In the genomic region with DNA sequence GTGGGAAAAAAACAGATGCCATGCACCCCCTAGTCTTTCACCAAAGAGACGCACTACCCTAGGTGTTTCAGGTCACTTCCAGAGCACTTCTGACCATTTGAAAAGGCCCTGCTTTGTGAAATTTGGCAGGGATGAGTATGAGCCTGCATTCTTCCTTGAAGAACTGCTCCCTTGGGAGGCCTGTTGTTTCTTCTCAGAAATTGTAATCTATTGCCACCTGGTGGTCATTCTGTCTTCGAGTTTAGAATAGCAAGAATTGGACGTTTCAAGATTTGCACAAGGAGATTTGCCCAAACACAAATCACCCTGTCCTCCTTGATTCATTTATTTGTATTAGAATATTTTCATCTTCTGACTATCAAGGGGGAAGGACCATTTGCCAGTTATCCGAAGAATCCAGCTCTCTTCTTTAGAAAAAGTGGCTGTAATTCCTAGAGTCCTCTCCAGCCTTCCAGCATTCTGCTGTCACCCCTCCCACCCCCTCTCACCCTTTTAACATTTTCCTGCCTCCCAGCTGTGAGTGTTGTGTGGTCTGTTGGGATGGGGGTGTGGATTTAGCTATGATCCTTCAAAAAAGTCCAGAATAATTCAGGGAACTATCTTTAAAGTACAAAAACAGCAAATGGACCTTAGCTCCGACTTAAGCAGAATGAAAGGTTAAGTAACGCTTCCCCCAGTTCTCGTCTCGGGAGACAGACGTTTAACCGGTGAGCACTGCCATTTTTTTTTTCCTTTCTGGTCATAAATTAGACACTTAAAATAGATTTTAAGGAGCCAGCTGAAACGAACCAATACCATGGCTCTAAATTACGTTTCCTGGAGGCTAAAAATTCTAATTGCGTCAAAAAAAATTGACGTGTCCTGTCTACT, we compare ENCODE assay signal across 8 cellular contexts. TPM values are rescaled to one million over a fixed set of nuclear protein-coding genes. Genes with fewer than 3 reads are reported as not detected.
DNase-seq lines count a peak whose midpoint lies in the region; ATAC-seq and TF ChIP-seq lines count a peak whose summit lies in the region.

No MANE protein-coding gene starts in this region.

- POLR2A ChIA-PET in CD4-positive, alpha-beta T cell (lab: Charles Lee), result interaction anchor here (1.2 kb wide), 1 partner anchor 43 kb away, joined by 3 read pairs; a partner anchor contains a TSS

- H3K27ac ChIP-seq in CD4-positive, alpha-beta T cell (ENCODE audit: low read depth, low read length), result no peak overlapping the region
- no peak overlapping the region for H3K27ac ChIP-seq in H9 (ENCODE audit: insufficient read length, low read depth, low read length)
- no peak overlapping the region for H3K27ac ChIP-seq in adrenal gland
- H3K27ac ChIP-seq in right cardiac atrium (ENCODE audit: low read length), result no peak overlapping the region
- no peak overlapping the region for H3K27ac ChIP-seq in sigmoid colon

- H3K9me3 Mint-ChIP-seq in CD4-positive, alpha-beta T cell, result no peaks in the 10 kb centered on the region
- H3K9me3 Mint-ChIP-seq in H9, result peaks cover 0 to 3% of the 10 kb centered on the region in 2 experiments; a peak in 1 of 5 replicates
- H3K9me3 Mint-ChIP-seq in activated T-helper 1 cell treated with anti-CD3 and anti-CD28 coated beads, Interleukin-12 subunit alpha, Interleukin-12 subunit beta, Interleukin-2, Interleukin-4 antibody, amounts not matched to agents 30 ng/mL and 10 ng/mL and 1 ng/mL, durations not matched to agents 14 hours and 24 hours and 36 hours, result no peaks in the 10 kb centered on the region

- H3K9me3 ChIP-seq in CD4-positive, alpha-beta T cell (ENCODE audit: control insufficient read depth, low read length), result no peaks in the 10 kb centered on the region
- H3K9me3 ChIP-seq in H9 (ENCODE audit: control insufficient read depth, low read depth, low read length) (no peaks in the 10 kb centered on the region), adrenal gland (replicated peaks in 1 of 3) (no peaks in the 10 kb centered on the region), right cardiac atrium (ENCODE audit: control insufficient read depth, low read length) (no peaks in the 10 kb centered on the region), sigmoid colon (no peaks in the 10 kb centered on the region)

- CTCF ChIA-PET in CD4-positive, alpha-beta T cell (lab: Charles Lee), result interaction anchor here (0.8 to 2.5 kb wide), 5 partner anchors 33 to 452 kb away, joined by 3 to 8 read pairs (median 5); no protein-coding TSS in a partner anchor

- no peak overlapping the region for H3K4me3 ChIP-seq in adrenal gland
- no peak overlapping the region for H3K4me3 ChIP-seq in right cardiac atrium (ENCODE audit: low read length)
- no peak overlapping the region for H3K4me3 ChIP-seq in sigmoid colon

- no peak overlapping the region for H2AK5ac ChIP-seq in H9 (ENCODE audit: insufficient read length, low read length)

- H3T11ph ChIP-seq in H9 (ENCODE audit: low read length), result no peak overlapping the region

- H3K23ac ChIP-seq in H9 (ENCODE audit: insufficient read length, low read depth, low read length), result no peak overlapping the region

- no peak for ATAC-seq in CD4-positive, alpha-beta T cell (ENCODE audit: poor library complexity)
- ATAC-seq in right cardiac atrium (peak; percentile 41 to 51), GM19328 (IDR thresholded peaks at IDR 0.05; ENCODE audit: unreplicated experiment) (no peak)

- no peak overlapping the region for H2AFZ ChIP-seq in H9 (ENCODE audit: low read length)

- H4K8ac ChIP-seq in H9 (replicated peaks; ENCODE audit: insufficient read length, low read depth, low read length), result no peak overlapping the region

- DNase-seq in CD4-positive, alpha-beta T cell, result no peak
- DNase-seq in H9, result peak; percentile 44
- DNase-seq in NCI-H226, result peak; percentile 57
- DNase-seq in adrenal gland, result peak in 5 of 7 donors; percentile 54 to 69 (median 63)
- no peak for DNase-seq in right cardiac atrium
- no peak for DNase-seq in sigmoid colon
- DNase-seq in activated T-helper 1 cell treated with anti-CD3 and anti-CD28 coated beads, Interleukin-12 subunit alpha, Interleukin-12 subunit beta, Interleukin-2, Interleukin-4 antibody, amounts not matched to agents 30 ng/mL and 10 ng/mL and 1 ng/mL, durations not matched to agents 14 hours and 24 hours and 36 hours (ENCODE audit: low spot score), result no peak

- no peak overlapping the region for H3K56ac ChIP-seq in H9 (ENCODE audit: insufficient read length, low read depth, low read length)

- H2BK12ac ChIP-seq in H9 (ENCODE audit: insufficient read length, low read depth, low read length), result no peak overlapping the region

- TF ChIP-seq EP300 in sigmoid colon (IDR thresholded peaks at IDR 0.05), result no peak

- no peak overlapping the region for H3K27ac Mint-ChIP-seq in CD4-positive, alpha-beta T cell
- no peak overlapping the region; a peak in 1 of 7 replicates for H3K27ac Mint-ChIP-seq in H9
- H3K27ac Mint-ChIP-seq in activated T-helper 1 cell treated with anti-CD3 and anti-CD28 coated beads, Interleukin-12 subunit alpha, Interleukin-12 subunit beta, Interleukin-2, Interleukin-4 antibody, amounts not matched to agents 30 ng/mL and 10 ng/mL and 1 ng/mL, durations not matched to agents 14 hours and 24 hours and 36 hours, result no peak overlapping the region

- H3K4me3 Mint-ChIP-seq in CD4-positive, alpha-beta T cell, result no peak overlapping the region
- H3K4me3 Mint-ChIP-seq in H9, result peak overlapping the region; percentile 59 to 82
- no peak overlapping the region for H3K4me3 Mint-ChIP-seq in activated T-helper 1 cell treated with anti-CD3 and anti-CD28 coated beads, Interleukin-12 subunit alpha, Interleukin-12 subunit beta, Interleukin-2, Interleukin-4 antibody, amounts not matched to agents 30 ng/mL and 10 ng/mL and 1 ng/mL, durations not matched to agents 14 hours and 24 hours and 36 hours

- H3K18ac ChIP-seq in H9 (ENCODE audit: insufficient read length, low read depth, low read length), result no peak overlapping the region

- peaks cover 35% of the 10 kb centered on the region for H3K4me1 Mint-ChIP-seq in CD4-positive, alpha-beta T cell (ENCODE audit: low read depth)
- H3K4me1 Mint-ChIP-seq in H9, result peaks cover 41 to 43% of the 10 kb centered on the region in 2 experiments
- H3K4me1 Mint-ChIP-seq in activated T-helper 1 cell treated with anti-CD3 and anti-CD28 coated beads, Interleukin-12 subunit alpha, Interleukin-12 subunit beta, Interleukin-2, Interleukin-4 antibody, amounts not matched to agents 30 ng/mL and 10 ng/mL and 1 ng/mL, durations not matched to agents 14 hours and 24 hours and 36 hours (ENCODE audit: low read depth), result peaks cover 21% of the 10 kb centered on the region

- H3K79me1 ChIP-seq in H9 (ENCODE audit: insufficient read depth, low read depth, low read length, poor library complexity, severe bottlenecking), result no peaks in the 10 kb centered on the region

- WGBS in H9 (ENCODE audit: extremely low coverage, insufficient read length, low lambda C conversion rate), result no CpG with 5 or more reads among the region's 14 CpGs
- 3 to 6% (median 5%) methylated on average over 14 of the region's 14 CpGs for WGBS in adrenal gland, 4 donors
- 3% methylated on average over 14 of the region's 14 CpGs for WGBS in right cardiac atrium
- 5 to 7% methylated on average over 14 of the region's 14 CpGs for WGBS in sigmoid colon, 2 donors

- no peak overlapping the region for H2BK15ac ChIP-seq in H9 (ENCODE audit: low read depth, low read length)

- H3K9ac ChIP-seq in H9 (ENCODE audit: extremely low read depth, insufficient read length, low read length), result no peak overlapping the region

- peak overlapping the region; percentile 70 for H3K4me2 ChIP-seq in H9 (ENCODE audit: insufficient read depth, insufficient read length, low read length)

- H4K5ac ChIP-seq in H9 (ENCODE audit: insufficient read length, low read depth, low read length), result no peak overlapping the region

- no peak overlapping the region for H2BK120ac ChIP-seq in H9 (ENCODE audit: low read depth, low read length, poor library complexity, severe bottlenecking)

- TF ChIP-seq POLR2A in adrenal gland (IDR thresholded peaks at IDR 0.05) (no peak), sigmoid colon (IDR thresholded peaks at IDR 0.05) (no peak)

- no peak overlapping the region for H4K91ac ChIP-seq in H9 (ENCODE audit: insufficient read length, low read depth, low read length)

- intact Hi-C loops in CD4-positive, alpha-beta T cell (cut with DNase I, micrococcal nuclease), result loop anchor here (1.0 to 10.0 kb wide), 6 partner anchors 76 to 578 kb away; no protein-coding TSS in a partner anchor
- intact Hi-C loops in adrenal gland (cut with DNase I) (loop anchor here (5.0 to 10.0 kb wide), 6 partner anchors 62 to 448 kb away; no protein-coding TSS in a partner anchor), right cardiac atrium (cut with DNase I) (loop anchor here (5.0 to 10.0 kb wide), 7 partner anchors 318 to 578 kb away; no protein-coding TSS in a partner anchor), sigmoid colon (cut with DNase I) (loop anchor here (2.0 to 5.0 kb wide), 5 partner anchors 42 to 446 kb away; a partner anchor contains a TSS)
- intact Hi-C loops in activated T-helper 1 cell treated with anti-CD3 and anti-CD28 coated beads, Interleukin-12 subunit alpha, Interleukin-12 subunit beta, Interleukin-2, Interleukin-4 antibody, amounts not matched to agents 30 ng/mL and 10 ng/mL and 1 ng/mL, durations not matched to agents 14 hours and 24 hours and 36 hours (cut with micrococcal nuclease), result loop anchor here (1.0 to 2.0 kb wide), 6 partner anchors 42 to 489 kb away; a partner anchor contains a TSS

- H3K4me1 ChIP-seq in H9 (ENCODE audit: insufficient read depth, low read length) (no peaks in the 10 kb centered on the region; the same call in 1 of the 2 replicates), adrenal gland (replicated peaks in 1 of 2) (peaks cover 11 to 20% of the 10 kb centered on the region in 2 donors), right cardiac atrium (ENCODE audit: control insufficient read depth, insufficient read depth, low read length) (peaks cover 2% of the 10 kb centered on the region), sigmoid colon (peaks cover 0 to 37% (median 31%) of the 10 kb centered on the region in 4 donors)

- H3K36me3 ChIP-seq in adrenal gland (replicated peaks in 1 of 2), result no peaks in the 10 kb centered on the region
- no peaks in the 10 kb centered on the region for H3K36me3 ChIP-seq in sigmoid colon

- H2BK5ac ChIP-seq in H9 (ENCODE audit: insufficient read length, low read length), result no peak overlapping the region

- peaks cover 50% of the 10 kb centered on the region for H3K27me3 ChIP-seq in CD4-positive, alpha-beta T cell (ENCODE audit: control insufficient read depth, insufficient read depth, low read length)
- peaks cover 38% of the 10 kb centered on the region for H3K27me3 ChIP-seq in H9 (ENCODE audit: insufficient read depth, low read length)
- peaks cover 29% of the 10 kb centered on the region for H3K27me3 ChIP-seq in adrenal gland
- no peaks in the 10 kb centered on the region for H3K27me3 ChIP-seq in right cardiac atrium (ENCODE audit: control insufficient read depth, insufficient read depth)
- peaks cover 48 to 52% (median 51%) of the 10 kb centered on the region in 3 donors for H3K27me3 ChIP-seq in sigmoid colon

- no peak overlapping the region for H3K4ac ChIP-seq in H9 (ENCODE audit: low read depth, low read length)

- no peak overlapping the region for H3K14ac ChIP-seq in H9 (ENCODE audit: insufficient read depth, low read length)

- H3K27me3 Mint-ChIP-seq in CD4-positive, alpha-beta T cell, result peaks cover 74% of the 10 kb centered on the region
- H3K27me3 Mint-ChIP-seq in H9 (ENCODE audit: low read depth), result peaks cover 59% of the 10 kb centered on the region
- H3K27me3 Mint-ChIP-seq in activated T-helper 1 cell treated with anti-CD3 and anti-CD28 coated beads, Interleukin-12 subunit alpha, Interleukin-12 subunit beta, Interleukin-2, Interleukin-4 antibody, amounts not matched to agents 30 ng/mL and 10 ng/mL and 1 ng/mL, durations not matched to agents 14 hours and 24 hours and 36 hours (ENCODE audit: insufficient read depth), result peaks cover 67% of the 10 kb centered on the region

- no peaks in the 10 kb centered on the region for H3K36me3 Mint-ChIP-seq in CD4-positive, alpha-beta T cell (ENCODE audit: low read depth)
- H3K36me3 Mint-ChIP-seq in H9 (ENCODE audit: insufficient read depth in 1 of 3, low read depth in 3 of 3), result no peaks in the 10 kb centered on the region; a peak in 1 of 7 replicates
- H3K36me3 Mint-ChIP-seq in activated T-helper 1 cell treated with anti-CD3 and anti-CD28 coated beads, Interleukin-12 subunit alpha, Interleukin-12 subunit beta, Interleukin-2, Interleukin-4 antibody, amounts not matched to agents 30 ng/mL and 10 ng/mL and 1 ng/mL, durations not matched to agents 14 hours and 24 hours and 36 hours (ENCODE audit: low read depth), result peaks cover 3% of the 10 kb centered on the region

- peaks cover 2% of the 10 kb centered on the region for H4K20me1 ChIP-seq in H9 (ENCODE audit: control insufficient read depth, insufficient read depth, insufficient read length)

- peaks cover 39% of the 10 kb centered on the region for H3K23me2 ChIP-seq in H9 (ENCODE audit: insufficient read length, low read depth, low read length, poor library complexity, severe bottlenecking)

- no peak overlapping the region for H2BK20ac ChIP-seq in H9 (ENCODE audit: low read depth, low read length, poor library complexity, severe bottlenecking)

- H3K79me2 ChIP-seq in H9 (ENCODE audit: insufficient read depth, low read length), result no peaks in the 10 kb centered on the region

- peak; percentile 85 for TF ChIP-seq CTCF in CD4-positive, alpha-beta T cell (IDR thresholded peaks at IDR 0.05)
- peak; percentile 83 for TF ChIP-seq CTCF in H9 (conservative IDR thresholded peaks at IDR 0.05)
- TF ChIP-seq CTCF in adrenal gland (IDR thresholded peaks at IDR 0.05), result peak; percentile 67 to 83 (median 76)
- peak; percentile 44 to 76 (median 69) for TF ChIP-seq CTCF in sigmoid colon (IDR thresholded peaks at IDR 0.05)

RNA-seq across cellular contexts. Expression of a gene that starts 3.7 kb away (rescaled TPM):
- total RNA-seq in CD4-positive, alpha-beta T cell, result not detected
- total RNA-seq in H9 (2021) (1.8 TPM in 2 replicates), adrenal gland (10 to 100 TPM in 1 of 8 donors, 1 to 10 TPM in 7; 1.5 to 13.5 (median 6.0) TPM), right cardiac atrium (not detected), sigmoid colon (under 1 TPM in 1 of 4 donors, not detected in 3; 0.41 TPM)
- polyA plus RNA-seq in adrenal gland (10 to 100 TPM in 1 of 3 donors, 1 to 10 TPM in 2; 2.0 to 18.3 (median 9.9) TPM), right cardiac atrium (0.02 TPM), sigmoid colon (under 1 TPM in 1 of 3 donors, not detected in 2; 0.13 TPM)
- 4.7 and 5.3 TPM in 2 replicates for total RNA-seq in activated T-helper 1 cell treated with anti-CD3 and anti-CD28 coated beads, Interleukin-12 subunit alpha, Interleukin-12 subunit beta, Interleukin-2, Interleukin-4 antibody, amounts not matched to agents 30 ng/mL and 10 ng/mL and 1 ng/mL, durations not matched to agents 14 hours and 24 hours and 36 hours

RNA-seq across cellular contexts. Expression of a gene that starts 42.8 kb away (rescaled TPM):
- not detected for total RNA-seq in CD4-positive, alpha-beta T cell
- total RNA-seq in H9 (2021) (0.66 and 1.2 TPM in 2 replicates), adrenal gland (under 1 TPM in 2 of 8 donors, not detected in 6; 0.39 to 0.57 TPM), right cardiac atrium (1 to 10 TPM in 3 of 4 donors, not detected in 1; 1.7 to 5.2 (median 2.9) TPM), sigmoid colon (not detected)
- polyA plus RNA-seq in adrenal gland (1 to 10 TPM; 1.2 to 1.7 (median 1.5) TPM), right cardiac atrium (4.1 TPM), sigmoid colon (not detected)
- not detected in 2 replicates for total RNA-seq in activated T-helper 1 cell treated with anti-CD3 and anti-CD28 coated beads, Interleukin-12 subunit alpha, Interleukin-12 subunit beta, Interleukin-2, Interleukin-4 antibody, amounts not matched to agents 30 ng/mL and 10 ng/mL and 1 ng/mL, durations not matched to agents 14 hours and 24 hours and 36 hours

Comparison
In these comparisons a context has a peak if more than half of its experiments do, and no peak if none do; other contexts are left out.
1. ATAC-seq: peak in right cardiac atrium (2 of 2); none in CD4-positive, alpha-beta T cell (single experiment) and GM19328 (single experiment).
2. DNase-seq: peak in H9 (single experiment), NCI-H226 (single experiment) and adrenal gland (5 of 7); none in CD4-positive, alpha-beta T cell (0 of 10), right cardiac atrium (0 of 3), sigmoid colon (single experiment) and activated T-helper 1 cell treated with anti-CD3 and anti-CD28 coated beads, Interleukin-12 subunit alpha, Interleukin-12 subunit beta, Interleukin-2, Interleukin-4 antibody, amounts not matched to agents 30 ng/mL and 10 ng/mL and 1 ng/mL, durations not matched to agents 14 hours and 24 hours and 36 hours (single experiment).
3. H3K4me3 Mint-ChIP-seq: peak in H9 (2 of 2); none in CD4-positive, alpha-beta T cell (single experiment) and activated T-helper 1 cell treated with anti-CD3 and anti-CD28 coated beads, Interleukin-12 subunit alpha, Interleukin-12 subunit beta, Interleukin-2, Interleukin-4 antibody, amounts not matched to agents 30 ng/mL and 10 ng/mL and 1 ng/mL, durations not matched to agents 14 hours and 24 hours and 36 hours (single experiment).
4. Peak in every context shown above with its lines, with median percentiles within 50 percentile points of each other: CTCF ChIP-seq.